In genomic region chr12:106359620-106360399, GRCh38 we compare ENCODE assay signal across 2 cellular contexts.
A peak's percentile ranks its signal among the peaks of the same experiment; 100 is the strongest.
TF ChIP-seq lines count a peak whose summit lies in the region.

No MANE protein-coding gene starts in this region.

TF ChIP-seq in K562, 482 proteins besides CTCF, POLR2A, EP300 and RAD21:
- TF ChIP-seq ZNF197 (CRISPR knock-in tag; IDR thresholded peaks at IDR 0.05; ENCODE audit: low read depth) (no peak), FOXA3 (CRISPR knock-in tag; conservative IDR thresholded peaks at IDR 0.05 in 1 of 2, IDR thresholded peaks at IDR 0.05 in 1 of 2) (peak in 1 of 2 experiments; percentile 65; a peak in 2 of 4 replicates), FOSL1 (tag; conservative IDR thresholded peaks at IDR 0.05) (no peak), CSDE1 (IDR thresholded peaks at IDR 0.05) (no peak), SMARCA4 (IDR thresholded peaks at IDR 0.05) (peak; percentile 29; the same call in 1 of the 2 replicates), NEUROD1 (IDR thresholded peaks at IDR 0.05; ENCODE audit: borderline replicate concordance, low read depth, low read length, partially characterized antibody) (no peak), CCNT2 (IDR thresholded peaks at IDR 0.05; ENCODE audit: borderline replicate concordance, extremely low read depth, insufficient read length, low read depth, low read length) (peak; percentile 31), HINFP (tag; conservative IDR thresholded peaks at IDR 0.05; ENCODE audit: low read depth) (no peak), RBBP5 (IDR thresholded peaks at IDR 0.05; ENCODE audit: borderline replicate concordance, insufficient read depth, low read length, poor library complexity, severe bottlenecking) (no peak), HNRNPUL1 (IDR thresholded peaks at IDR 0.05; ENCODE audit: low read length) (no peak), FUS (optimal IDR thresholded peaks at IDR 0.05; ENCODE audit: low read depth, low read length) (no peak), ARID1B (IDR thresholded peaks at IDR 0.05) (peak; percentile 37; the same call in 1 of the 2 replicates), U2AF1 (optimal IDR thresholded peaks at IDR 0.05; ENCODE audit: low read depth, low read length) (no peak), TAL1 (IDR thresholded peaks at IDR 0.05) (peak; percentile 40), ZFX (CRISPR knock-in tag; IDR thresholded peaks at IDR 0.05) (no peak), TEAD4 (IDR thresholded peaks at IDR 0.05; ENCODE audit: low read length) (peak; percentile 34; the same call in 1 of the 2 replicates), TEAD4 (CRISPR knock-in tag; IDR thresholded peaks at IDR 0.05; ENCODE audit: borderline replicate concordance) (no peak), SRSF9 (IDR thresholded peaks at IDR 0.05; ENCODE audit: borderline replicate concordance, low read depth, low read length) (no peak), MCM3 (IDR thresholded peaks at IDR 0.05) (no peak)

TF ChIP-seq in HEK293T, 16 proteins besides CTCF, POLR2A, EP300 and RAD21:
- no peak for TF ChIP-seq SUZ12 (IDR thresholded peaks at IDR 0.05)
- no peak for TF ChIP-seq LEF1 (IDR thresholded peaks at IDR 0.05; ENCODE audit: borderline replicate concordance)
- TF ChIP-seq BHLHE40 (IDR thresholded peaks at IDR 0.05; ENCODE audit: borderline replicate concordance) = no peak
- TF ChIP-seq PKNOX1 (IDR thresholded peaks at IDR 0.05) = no peak
- TF ChIP-seq FOXM1 (IDR thresholded peaks at IDR 0.05; ENCODE audit: borderline replicate concordance) = no peak
- no peak for TF ChIP-seq NFRKB (IDR thresholded peaks at IDR 0.05)
- no peak for TF ChIP-seq TARDBP (IDR thresholded peaks at IDR 0.05)
- TF ChIP-seq FOXK2 (IDR thresholded peaks at IDR 0.05) = no peak
- TF ChIP-seq L3MBTL2 (conservative IDR thresholded peaks at IDR 0.05) = no peak
- no peak for TF ChIP-seq SP1 (IDR thresholded peaks at IDR 0.05)
- no peak for TF ChIP-seq ARNT (IDR thresholded peaks at IDR 0.05)
- TF ChIP-seq CTBP1 (IDR thresholded peaks at IDR 0.05; ENCODE audit: borderline replicate concordance) = no peak
- TF ChIP-seq FOXA1 (IDR thresholded peaks at IDR 0.05) = no peak
- TF ChIP-seq ELF4 (IDR thresholded peaks at IDR 0.05) = no peak
